8 cellular contexts compared by ENCODE assay signal in the genomic region with DNA sequence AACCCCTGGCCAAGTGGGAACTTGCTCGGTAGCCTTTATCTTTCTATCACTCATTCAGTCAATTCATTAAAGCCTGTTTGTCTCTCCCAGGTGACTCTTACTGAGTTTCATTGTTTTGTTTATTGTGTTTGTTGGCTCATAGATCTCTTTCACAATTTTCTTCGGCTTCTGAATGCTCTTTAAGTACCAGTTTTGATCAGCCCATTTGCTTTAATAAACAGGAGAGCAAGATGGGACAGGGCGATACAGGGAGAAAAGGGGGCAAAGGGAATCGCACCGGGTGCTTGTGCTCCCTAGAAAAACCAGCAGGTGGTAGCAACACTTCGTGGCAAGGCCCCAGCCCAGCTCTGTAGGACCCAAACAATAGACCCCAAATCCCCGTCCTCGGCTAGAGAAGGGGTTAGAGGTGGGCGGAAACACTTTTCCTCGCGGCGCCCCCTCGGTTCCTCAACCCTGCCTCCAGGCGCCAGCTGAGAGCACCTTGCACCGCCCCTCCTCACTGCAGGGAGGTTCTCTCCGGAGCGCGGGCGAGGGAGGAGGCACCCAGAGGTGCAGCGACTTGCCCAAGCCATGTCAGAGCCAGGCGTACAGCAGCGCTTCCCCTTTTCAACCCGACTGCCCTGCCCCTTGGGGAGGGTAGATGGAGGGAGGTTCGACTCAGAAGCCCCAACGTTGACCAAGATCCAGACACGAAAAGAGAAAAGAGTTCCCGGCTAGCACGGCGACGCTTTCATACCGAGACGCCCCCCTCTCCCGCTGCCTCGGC. TPM values are rescaled to one million over a fixed set of nuclear protein-coding genes. Genes with fewer than 3 reads are reported as not detected.
DNase-seq lines count a peak whose midpoint lies in the region; ATAC-seq and TF ChIP-seq lines count a peak whose summit lies in the region.

No MANE protein-coding gene starts in this region.

- peak; percentile 62 for DNase-seq in NCI-H146 (lab: John Stamatoyannopoulos, UW)
- no peak for DNase-seq in NCI-H146 treated with DMSO at 0.1 percent for 48 hours (lab: John Stamatoyannopoulos, UW; ENCODE audit: unreplicated experiment)
- DNase-seq in NCI-H1092 treated with DMSO at 0.1 percent for 48 hours (lab: John Stamatoyannopoulos, UW): peak; percentile 64
- DNase-seq in activated B cell treated with CpG ODN at 0.5 μM for 24 hours: peak; percentile 76
- peak; percentile 47 to 52 for DNase-seq in central memory CD8-positive, alpha-beta T cell (ENCODE audit: low spot score in 2 of 2)
- no peak for DNase-seq in kidney epithelial cell (ENCODE audit: low read depth)
- DNase-seq in stimulated activated CD4-positive, alpha-beta T cell treated with anti-CD3 and anti-CD28 coated beads, Interleukin-1b, Interleukin-23, amount 100 ng/mL, for 24 hours (ENCODE audit: low read depth in 4 of 4, low spot score in 1 of 4): peak in 3 of 4 experiments; percentile 26 to 57 (median 46)

- H3K36me3 Mint-ChIP-seq in activated B cell treated with CpG ODN at 0.5 μM for 24 hours (ENCODE audit: low read depth): peaks cover 5% of the 10 kb centered on the region
- peaks cover 3% of the 10 kb centered on the region for H3K36me3 Mint-ChIP-seq in central memory CD8-positive, alpha-beta T cell (ENCODE audit: insufficient read depth)

- no peaks in the 10 kb centered on the region for H3K36me3 ChIP-seq in kidney epithelial cell (ENCODE audit: control insufficient read depth, insufficient read depth, low read length)

- no peaks in the 10 kb centered on the region for H3K9me3 Mint-ChIP-seq in activated B cell treated with CpG ODN at 0.5 μM for 24 hours
- no peaks in the 10 kb centered on the region for H3K9me3 Mint-ChIP-seq in central memory CD8-positive, alpha-beta T cell

- peak; percentile 61 for TF ChIP-seq CTCF in activated B cell treated with CpG ODN at 0.5 μM for 24 hours (IDR thresholded peaks at IDR 0.05)
- TF ChIP-seq CTCF in kidney epithelial cell (IDR thresholded peaks at IDR 0.05; ENCODE audit: insufficient read depth, low read length, poor library complexity, severe bottlenecking): peak; percentile 79

- H3K4me3 Mint-ChIP-seq in activated B cell treated with CpG ODN at 0.5 μM for 24 hours: peak overlapping the region; percentile 97
- peak overlapping the region; percentile 94 for H3K4me3 Mint-ChIP-seq in central memory CD8-positive, alpha-beta T cell

- CTCF ChIA-PET in activated B cell treated with CpG ODN at 0.5 μM for 24 hours (lab: Charles Lee): interaction anchor here (0.7 to 3.3 kb wide), 16 partner anchors 9 to 526 kb away, joined by 3 to 44 read pairs (median 5); no protein-coding TSS in a partner anchor

- H3K27ac Mint-ChIP-seq in activated B cell treated with CpG ODN at 0.5 μM for 24 hours: peak overlapping the region; percentile 95
- H3K27ac Mint-ChIP-seq in central memory CD8-positive, alpha-beta T cell (ENCODE audit: low read depth): peak overlapping the region; percentile 82

- no peaks in the 10 kb centered on the region for H3K27me3 Mint-ChIP-seq in activated B cell treated with CpG ODN at 0.5 μM for 24 hours
- H3K27me3 Mint-ChIP-seq in central memory CD8-positive, alpha-beta T cell: peaks cover 12% of the 10 kb centered on the region

- peak; percentile 87 for ATAC-seq in HG02759 (IDR thresholded peaks at IDR 0.05; ENCODE audit: unreplicated experiment)
- peak; percentile 88 for ATAC-seq in activated B cell treated with CpG ODN at 0.5 μM for 24 hours (ENCODE audit: low read depth)
- ATAC-seq in central memory CD8-positive, alpha-beta T cell (replicated peaks; ENCODE audit: extremely low read depth, poor library complexity, severe bottlenecking): peak; percentile 84

- POLR2A ChIA-PET in activated B cell treated with CpG ODN at 0.5 μM for 24 hours (lab: Charles Lee): interaction anchor here (0.6 to 3.1 kb wide), 14 partner anchors 12 to 1859 kb away, joined by 3 to 59 read pairs (median 5); a partner anchor contains a TSS

- H3K4me1 Mint-ChIP-seq in activated B cell treated with CpG ODN at 0.5 μM for 24 hours: peaks cover 27% of the 10 kb centered on the region
- H3K4me1 Mint-ChIP-seq in central memory CD8-positive, alpha-beta T cell: peaks cover 26% of the 10 kb centered on the region

- H3K27me3 ChIP-seq in kidney epithelial cell (ENCODE audit: control insufficient read depth, insufficient read depth, low read length): peaks cover 5% of the 10 kb centered on the region

- intact Hi-C loops in activated B cell treated with CpG ODN at 0.5 μM for 24 hours (cut with micrococcal nuclease): loop anchor here (1.0 to 10.0 kb wide), 12 partner anchors 12 to 528 kb away; a partner anchor contains a TSS

- H3K4me3 ChIP-seq in kidney epithelial cell (ENCODE audit: low read depth, low read length): peak overlapping the region; percentile 66

RNA-seq across cellular contexts. Expression of a gene that starts 1.0 kb away (rescaled TPM):
- total RNA-seq in activated B cell treated with CpG ODN at 0.5 μM for 24 hours (20.9 and 21.4 TPM in 2 replicates), kidney epithelial cell (3.3 and 7.7 TPM in 2 replicates)

RNA-seq across cellular contexts. Expression of a gene that starts 31.6 kb away (rescaled TPM):
- not detected in 2 replicates for total RNA-seq in activated B cell treated with CpG ODN at 0.5 μM for 24 hours
- 7.6 and 10.6 TPM in 2 replicates for total RNA-seq in kidney epithelial cell

Comparison
In these comparisons a context has a peak if more than half of its experiments do, and no peak if none do; other contexts are left out.
1. DNase-seq: peak in NCI-H146 (single experiment), NCI-H1092 treated with DMSO at 0.1 percent for 48 hours (single experiment), activated B cell treated with CpG ODN at 0.5 μM for 24 hours (single experiment), central memory CD8-positive, alpha-beta T cell (2 of 2) and stimulated activated CD4-positive, alpha-beta T cell treated with anti-CD3 and anti-CD28 coated beads, Interleukin-1b, Interleukin-23, amount 100 ng/mL, for 24 hours (3 of 4); none in NCI-H146 treated with DMSO at 0.1 percent for 48 hours (single experiment) and kidney epithelial cell (single experiment).
2. Peak in every context shown above with its lines, with median percentiles within 50 percentile points of each other: ATAC-seq.